8 cellular contexts compared by ENCODE assay signal in the genomic region with DNA sequence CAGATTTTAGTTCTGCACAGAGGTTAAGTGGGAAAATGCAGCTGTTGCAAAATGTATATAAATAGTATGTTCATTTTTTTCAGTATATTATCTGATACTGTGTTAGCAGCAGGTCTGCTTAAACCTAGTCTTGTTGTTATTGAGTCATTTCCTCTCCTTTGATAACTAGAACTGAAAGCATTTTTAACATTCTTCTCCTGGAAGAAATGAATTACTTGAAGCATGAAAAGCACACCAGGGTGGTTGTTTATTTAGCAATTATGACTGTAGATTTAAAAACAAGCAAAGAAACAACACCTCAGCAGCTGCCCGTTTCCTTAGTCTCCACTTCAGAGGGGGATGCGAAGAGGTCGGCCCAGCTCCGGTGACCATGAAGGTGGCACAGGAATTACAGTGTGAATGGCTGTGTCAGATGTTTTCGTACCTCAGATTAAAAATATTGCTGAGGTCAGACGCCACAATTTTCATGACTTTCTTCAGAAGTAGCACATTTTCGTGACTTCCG. TPM values are rescaled to one million over a fixed set of nuclear protein-coding genes. Genes with fewer than 3 reads are reported as not detected.
DNase-seq lines count a peak whose midpoint lies in the region; ATAC-seq and TF ChIP-seq lines count a peak whose summit lies in the region.

No MANE protein-coding gene starts in this region.

- no peaks in the 10 kb centered on the region for H3K4me1 ChIP-seq in endocrine pancreas (ENCODE audit: control insufficient read depth, insufficient read depth, low read length)

- no peak for TF ChIP-seq CTCF in type B pancreatic cell (conservative IDR thresholded peaks at IDR 0.05)

- no peaks in the 10 kb centered on the region for H3K9me3 ChIP-seq in SK-N-MC (ENCODE audit: low read depth, low read length)
- no peaks in the 10 kb centered on the region for H3K9me3 ChIP-seq in endocrine pancreas (ENCODE audit: control insufficient read depth, low read length)

- peak; percentile 45 for ATAC-seq in stimulated activated naive CD8-positive, alpha-beta T cell treated with anti-CD3 and anti-CD28 coated beads, Interleukin-15, Interleukin-2, amounts not matched to agents 100 U/mL and 50 U/mL, for 24 hours

- DNase-seq in activated CD4-positive, alpha-beta T cell treated with anti-CD3 and anti-CD28 coated beads, Interleukin-2, amount 10 ng/mL, durations not matched to agents 24 days and 14 days, result peak; percentile 81
- no peak for DNase-seq in activated CD4-positive, alpha-beta T cell treated with anti-CD3 and anti-CD28 coated beads for 48 hours
- no peak for DNase-seq in SK-N-MC (ENCODE audit: low read depth, low spot score)
- DNase-seq in stimulated activated naive CD8-positive, alpha-beta T cell treated with anti-CD3 and anti-CD28 coated beads, Interleukin-15, Interleukin-2, amounts not matched to agents 100 U/mL and 50 U/mL, for 24 hours, result no peak
- DNase-seq in globus pallidus (ENCODE audit: low spot score), result no peak
- no peak for DNase-seq in G401 (ENCODE audit: low spot score)
- no peak for DNase-seq in type B pancreatic cell (ENCODE audit: extremely low spot score, unreplicated experiment)

- peaks cover 10% of the 10 kb centered on the region for H3K27me3 Mint-ChIP-seq in activated CD4-positive, alpha-beta T cell treated with anti-CD3 and anti-CD28 coated beads, Interleukin-2, amount 10 ng/mL, durations not matched to agents 24 days and 14 days
- no peaks in the 10 kb centered on the region for H3K27me3 Mint-ChIP-seq in type B pancreatic cell

- intact Hi-C loops in activated CD4-positive, alpha-beta T cell treated with anti-CD3 and anti-CD28 coated beads, Interleukin-2, amount 10 ng/mL, durations not matched to agents 24 days and 14 days (cut with micrococcal nuclease), result loop anchor here (1.0 to 2.0 kb wide), 5 partner anchors 7 to 128 kb away; partner anchors contain the start of gene GOPC

- peaks cover 6% of the 10 kb centered on the region for H3K36me3 Mint-ChIP-seq in activated CD4-positive, alpha-beta T cell treated with anti-CD3 and anti-CD28 coated beads, Interleukin-2, amount 10 ng/mL, durations not matched to agents 24 days and 14 days (ENCODE audit: low read depth)
- peaks cover 9% of the 10 kb centered on the region for H3K36me3 Mint-ChIP-seq in type B pancreatic cell

- H3K27ac ChIP-seq in SK-N-MC, result peak overlapping the region; percentile 11; the same call in 1 of the 2 replicates

- in situ Hi-C loops in G401 (cut with HindIII; ENCODE audit: low sequenced_read_pairs), result no loop called here

- H3K4me3 ChIP-seq in SK-N-MC (no peak overlapping the region), endocrine pancreas (ENCODE audit: control insufficient read depth, insufficient read depth, low read length) (peak overlapping the region; percentile 54)

- no peak overlapping the region for H3K9ac ChIP-seq in SK-N-MC (ENCODE audit: insufficient read length)
- no peak overlapping the region for H3K9ac ChIP-seq in endocrine pancreas (ENCODE audit: control insufficient read depth, insufficient read depth, low read length)

- H3K4me3 Mint-ChIP-seq in activated CD4-positive, alpha-beta T cell treated with anti-CD3 and anti-CD28 coated beads, Interleukin-2, amount 10 ng/mL, durations not matched to agents 24 days and 14 days, result peak overlapping the region; percentile 81
- no peak overlapping the region for H3K4me3 Mint-ChIP-seq in type B pancreatic cell

- H3K36me3 ChIP-seq in SK-N-MC (ENCODE audit: insufficient read depth, low read length) (no peaks in the 10 kb centered on the region), endocrine pancreas (ENCODE audit: control insufficient read depth, insufficient read depth, low read length) (no peaks in the 10 kb centered on the region)

- H3K4me1 Mint-ChIP-seq in activated CD4-positive, alpha-beta T cell treated with anti-CD3 and anti-CD28 coated beads, Interleukin-2, amount 10 ng/mL, durations not matched to agents 24 days and 14 days, result peaks cover 38% of the 10 kb centered on the region
- H3K4me1 Mint-ChIP-seq in type B pancreatic cell (ENCODE audit: unreplicated experiment), result peaks cover 15% of the 10 kb centered on the region

- no peaks in the 10 kb centered on the region for H3K27me3 ChIP-seq in endocrine pancreas (ENCODE audit: control insufficient read depth, insufficient read depth, low read length)

- no peaks in the 10 kb centered on the region for H3K9me3 Mint-ChIP-seq in activated CD4-positive, alpha-beta T cell treated with anti-CD3 and anti-CD28 coated beads, Interleukin-2, amount 10 ng/mL, durations not matched to agents 24 days and 14 days
- H3K9me3 Mint-ChIP-seq in type B pancreatic cell, result no peaks in the 10 kb centered on the region

- peak overlapping the region; percentile 85 for H3K27ac Mint-ChIP-seq in activated CD4-positive, alpha-beta T cell treated with anti-CD3 and anti-CD28 coated beads, Interleukin-2, amount 10 ng/mL, durations not matched to agents 24 days and 14 days
- no peak overlapping the region for H3K27ac Mint-ChIP-seq in type B pancreatic cell

RNA-seq across cellular contexts. Expression of gene GOPC, which starts 53.5 kb away (rescaled TPM):
- total RNA-seq in activated CD4-positive, alpha-beta T cell treated with anti-CD3 and anti-CD28 coated beads, Interleukin-2, amount 10 ng/mL, durations not matched to agents 24 days and 14 days, result 22.2 TPM in 2 replicates
- total RNA-seq in G401 (2014; rRNA removed; shearing (Covaris generic)), result 11.1 and 15.1 TPM in 2 replicates
- total RNA-seq in type B pancreatic cell (ENCODE audit: low replicate concordance), result 32.8 and 34.5 TPM in 2 replicates
